In genomic region chr1:17569200-17570139, GRCh38 we compare ENCODE assay signal across 1 cellular context.
TF ChIP-seq lines count a peak whose summit lies in the region.

No MANE protein-coding gene starts in this region.

TF ChIP-seq in K562, 482 proteins besides CTCF, POLR2A, EP300 and RAD21 (continued from another document):
- TF ChIP-seq, protein P1, sequence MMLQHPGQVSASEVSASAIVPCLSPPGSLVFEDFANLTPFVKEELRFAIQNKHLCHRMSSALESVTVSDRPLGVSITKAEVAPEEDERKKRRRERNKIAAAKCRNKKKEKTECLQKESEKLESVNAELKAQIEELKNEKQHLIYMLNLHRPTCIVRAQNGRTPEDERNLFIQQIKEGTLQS (IDR thresholded peaks at IDR 0.05), result peak; percentile 68
- TF ChIP-seq, protein P1 (CRISPR knock-in tag; conservative IDR thresholded peaks at IDR 0.05), result no peak
- no peak for TF ChIP-seq FOXJ3 (CRISPR knock-in tag; IDR thresholded peaks at IDR 0.05)
- 0 out of 2 replicates have a peak, but pooled peaks have one; percentile 35 for TF ChIP-seq MTA2 (IDR thresholded peaks at IDR 0.05; ENCODE audit: low read depth)
- TF ChIP-seq DPF2 (IDR thresholded peaks at IDR 0.05), result peak; percentile 33; the same call in 1 of the 2 replicates
- no peak for TF ChIP-seq BMI1 (IDR thresholded peaks at IDR 0.05; ENCODE audit: low read length)
- peak; percentile 89; the same call in 1 of the 2 replicates for TF ChIP-seq ZBTB7A (IDR thresholded peaks at IDR 0.05; ENCODE audit: borderline replicate concordance, control insufficient read depth, low read depth, low read length)
- peak; percentile 79 for TF ChIP-seq CBFA2T3 (IDR thresholded peaks at IDR 0.05)
- TF ChIP-seq TCF3 (CRISPR knock-in tag; IDR thresholded peaks at IDR 0.05), result peak; percentile 78
- TF ChIP-seq, protein P2, sequence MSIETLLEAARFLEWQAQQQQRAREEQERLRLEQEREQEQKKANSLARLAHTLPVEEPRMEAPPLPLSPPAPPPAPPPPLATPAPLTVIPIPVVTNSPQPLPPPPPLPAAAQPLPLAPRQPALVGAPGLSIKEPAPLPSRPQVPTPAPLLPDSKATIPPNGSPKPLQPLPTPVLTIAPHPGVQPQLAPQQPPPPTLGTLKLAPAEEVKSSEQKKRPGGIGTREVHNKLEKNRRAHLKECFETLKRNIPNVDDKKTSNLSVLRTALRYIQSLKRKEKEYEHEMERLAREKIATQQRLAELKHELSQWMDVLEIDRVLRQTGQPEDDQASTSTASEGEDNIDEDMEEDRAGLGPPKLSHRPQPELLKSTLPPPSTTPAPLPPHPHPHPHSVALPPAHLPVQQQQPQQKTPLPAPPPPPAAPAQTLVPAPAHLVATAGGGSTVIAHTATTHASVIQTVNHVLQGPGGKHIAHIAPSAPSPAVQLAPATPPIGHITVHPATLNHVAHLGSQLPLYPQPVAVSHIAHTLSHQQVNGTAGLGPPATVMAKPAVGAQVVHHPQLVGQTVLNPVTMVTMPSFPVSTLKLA (conservative IDR thresholded peaks at IDR 0.05), result 0 out of 4 replicates have a peak, but pooled peaks of 1 of the 2 experiments have one; percentile 22
- no peak for TF ChIP-seq ZNF561 (CRISPR knock-in tag; conservative IDR thresholded peaks at IDR 0.05)
- peak; percentile 14; the same call in 1 of the 2 replicates for TF ChIP-seq CREB1 (IDR thresholded peaks at IDR 0.05)
- no peak for TF ChIP-seq CREB1 (CRISPR knock-in tag; IDR thresholded peaks at IDR 0.05)
- peak; percentile 60; the same call in 1 of the 2 replicates for TF ChIP-seq KLF1 (tag; IDR thresholded peaks at IDR 0.05)
- peak; percentile 70 for TF ChIP-seq CBFA2T2 (conservative IDR thresholded peaks at IDR 0.05)
- TF ChIP-seq SRF (CRISPR knock-in tag; IDR thresholded peaks at IDR 0.05), result 0 out of 4 replicates have a peak, but pooled peaks of 1 of the 2 experiments have one; percentile 19
- no peak for TF ChIP-seq PML (IDR thresholded peaks at IDR 0.05; ENCODE audit: low read length)
- TF ChIP-seq ZFX (CRISPR knock-in tag; IDR thresholded peaks at IDR 0.05), result 0 out of 2 replicates have a peak, but pooled peaks have one; percentile 24
- TF ChIP-seq, protein P3, sequence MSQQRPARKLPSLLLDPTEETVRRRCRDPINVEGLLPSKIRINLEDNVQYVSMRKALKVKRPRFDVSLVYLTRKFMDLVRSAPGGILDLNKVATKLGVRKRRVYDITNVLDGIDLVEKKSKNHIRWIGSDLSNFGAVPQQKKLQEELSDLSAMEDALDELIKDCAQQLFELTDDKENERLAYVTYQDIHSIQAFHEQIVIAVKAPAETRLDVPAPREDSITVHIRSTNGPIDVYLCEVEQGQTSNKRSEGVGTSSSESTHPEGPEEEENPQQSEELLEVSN (IDR thresholded peaks at IDR 0.05; ENCODE audit: borderline replicate concordance in 1 of 2, extremely low read depth in 1 of 2, insufficient read depth in 1 of 2, insufficient read length in 1 of 2, low read depth in 1 of 2, low read length in 1 of 2, poor library complexity in 1 of 2, severe bottlenecking in 1 of 2), result peak in 1 of 2 experiments; percentile 15
- TF ChIP-seq L3MBTL2 (IDR thresholded peaks at IDR 0.05), result peak; percentile 27; the same call in 1 of the 2 replicates
- TF ChIP-seq TAL1 (IDR thresholded peaks at IDR 0.05), result peak; percentile 66
- no peak for TF ChIP-seq ZNF589 (CRISPR knock-in tag; IDR thresholded peaks at IDR 0.05; ENCODE audit: low read depth)
- TF ChIP-seq TEAD4 (IDR thresholded peaks at IDR 0.05; ENCODE audit: low read length), result peak; percentile 69
- TF ChIP-seq TEAD4 (CRISPR knock-in tag; IDR thresholded peaks at IDR 0.05; ENCODE audit: borderline replicate concordance), result no peak
- peak; percentile 48; the same call in 1 of the 2 replicates for TF ChIP-seq POLR2AphosphoS5 (IDR thresholded peaks at IDR 0.05; ENCODE audit: control insufficient read depth, insufficient read depth, low read depth, low read length)
- peak; percentile 72 for TF ChIP-seq ARID1B (IDR thresholded peaks at IDR 0.05)
- TF ChIP-seq ZNF263 (CRISPR knock-in tag; IDR thresholded peaks at IDR 0.05; ENCODE audit: borderline replicate concordance), result peak; percentile 63; the same call in 1 of the 2 replicates
TF ChIP-seq in K562: peak in this region for 25.
